In the genomic region with DNA sequence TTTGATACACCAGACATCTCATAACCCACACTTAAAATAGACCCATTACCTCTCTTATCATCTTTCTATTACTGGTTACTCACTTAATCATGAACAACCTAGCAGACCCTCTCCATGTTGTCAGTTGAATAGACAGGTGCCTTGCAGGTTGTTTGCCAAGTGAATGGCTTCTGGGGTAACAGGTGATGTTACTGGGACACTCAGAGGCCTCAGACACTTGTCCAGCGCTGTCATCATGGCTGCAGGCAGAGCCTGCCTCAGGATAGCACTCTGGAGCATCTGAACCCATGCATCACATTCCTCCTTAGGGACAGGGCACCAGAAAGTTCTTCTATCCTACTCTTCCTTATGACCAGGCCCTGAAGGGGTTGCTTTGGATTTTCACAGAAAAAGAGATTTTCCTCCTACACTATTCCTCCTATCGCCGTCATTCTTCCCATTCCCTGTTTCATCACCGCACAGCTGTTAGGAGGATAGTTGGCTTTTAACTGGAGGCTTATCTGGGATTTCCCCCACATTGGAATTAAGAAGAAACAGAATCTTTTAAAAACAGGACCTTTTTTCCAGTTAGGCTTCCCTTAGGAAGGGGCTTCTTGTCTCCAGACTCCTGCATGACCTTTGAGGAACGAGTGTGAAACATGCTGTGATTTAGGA, we compare ENCODE assay signal across 16 cellular contexts.
DNase-seq lines count a peak whose midpoint lies in the region; TF ChIP-seq lines count a peak whose summit lies in the region.
"Had no signal": no experiment of that assay in that cellular context is flagged by ENCODE, and none has a peak within 500 bp of the region (broad histone marks: within the 10 kb centered on the region; RNA-seq: fewer than 3 reads in every experiment).

No MANE protein-coding gene starts in this region.

- H3K27ac ChIP-seq in SJCRH30: 0 out of 2 replicates have a peak overlapping the region, but pooled peaks have one; percentile 1
- peak overlapping the region; percentile 18 for H3K27ac ChIP-seq in neural progenitor cell
- H3K27ac ChIP-seq: A549, C4-2B, GM23248, HL-60 had no signal

- H3K36me3 ChIP-seq in SJCRH30: no peaks in the 10 kb centered on the region
- no peaks in the 10 kb centered on the region for H3K36me3 ChIP-seq in neural progenitor cell
- H3K36me3 ChIP-seq: BE2C had no signal

- no peaks in the 10 kb centered on the region for H4K20me1 ChIP-seq in neural progenitor cell (ENCODE audit: low read depth)

- no peaks in the 10 kb centered on the region for H3K36me3 Mint-ChIP-seq in neural progenitor cell

- H3K27me3 ChIP-seq in SJCRH30 (no peaks in the 10 kb centered on the region), neural progenitor cell (no peaks in the 10 kb centered on the region)
- H3K27me3 ChIP-seq: BE2C had no signal

- no peak overlapping the region for H3K4me2 ChIP-seq in neural progenitor cell
- H3K4me2 ChIP-seq: A549 had no signal

- no peak overlapping the region for H3K27ac Mint-ChIP-seq in neural progenitor cell
- H3K27ac Mint-ChIP-seq: CD4-positive, alpha-beta memory T cell had no signal

- H3K4me1 ChIP-seq in SJCRH30 (peaks cover 20% of the 10 kb centered on the region), neural progenitor cell (peaks cover 28% of the 10 kb centered on the region)
- H3K4me1 ChIP-seq: BE2C had no signal

- H3K9me3 ChIP-seq in SJCRH30 (replicated peaks) (no peaks in the 10 kb centered on the region), neural progenitor cell (ENCODE audit: low read depth) (no peaks in the 10 kb centered on the region)
- H3K9me3 ChIP-seq: A549, BE2C, Caco-2 had no signal

- H3K4me3 ChIP-seq in SJCRH30: no peak overlapping the region
- H3K4me3 ChIP-seq in fibroblast of villous mesenchyme (ENCODE audit: low read depth, low read length): no peak overlapping the region
- no peak overlapping the region for H3K4me3 ChIP-seq in neural progenitor cell
- H3K4me3 ChIP-seq: A549, GM12878, GM23248 had no signal

- peaks cover 4% of the 10 kb centered on the region for H3F3A ChIP-seq in neural progenitor cell (ENCODE audit: low read depth)

- H3K27me3 Mint-ChIP-seq in neural progenitor cell (ENCODE audit: insufficient read depth, low read depth): peaks cover 2% of the 10 kb centered on the region
- H3K27me3 Mint-ChIP-seq: CD4-positive, alpha-beta memory T cell had no signal

- TF ChIP-seq CTCF in fibroblast of villous mesenchyme (IDR thresholded peaks at IDR 0.05; ENCODE audit: insufficient read depth, low read depth, low read length): no peak
- TF ChIP-seq CTCF in neural progenitor cell (IDR thresholded peaks at IDR 0.05): no peak

- no peak overlapping the region for H3K9ac ChIP-seq in neural progenitor cell
- H3K9ac ChIP-seq: GM23248 had no signal

- no peaks in the 10 kb centered on the region for H3K79me2 ChIP-seq in neural progenitor cell (ENCODE audit: low read depth)

- H3K9me3 Mint-ChIP-seq in neural progenitor cell: no peaks in the 10 kb centered on the region
- H3K9me3 Mint-ChIP-seq: CD4-positive, alpha-beta memory T cell had no signal

- no peak overlapping the region for H2AFZ ChIP-seq in neural progenitor cell (replicated peaks)
- H2AFZ ChIP-seq: GM23248 had no signal

- H3K4me3 Mint-ChIP-seq in neural progenitor cell: no peak overlapping the region
- H3K4me3 Mint-ChIP-seq: CD4-positive, alpha-beta memory T cell had no signal

- H3K4me1 Mint-ChIP-seq in neural progenitor cell: peaks cover 13% of the 10 kb centered on the region
- H3K4me1 Mint-ChIP-seq: CD4-positive, alpha-beta memory T cell had no signal

- DNase-seq in ELF-1 (ENCODE audit: low read depth, low spot score): peak; percentile 25
- peak; percentile 36 to 78 for DNase-seq in SJCRH30
- peak; percentile 58 for DNase-seq in fibroblast of villous mesenchyme (ENCODE audit: low read depth)
- no peak for DNase-seq in neural progenitor cell (ENCODE audit: low spot score)
- DNase-seq in NCI-H510A treated with DMSO at 0.1 percent for 48 hours (lab: John Stamatoyannopoulos, UW): no peak
- DNase-seq in DMS79 treated with DMSO at 0.1 percent for 48 hours (lab: John Stamatoyannopoulos, UW): no peak
- no peak for DNase-seq in amygdala (lab: John Stamatoyannopoulos, UW)
- DNase-seq: BE2C; Caco-2; CD4-positive, alpha-beta memory T cell; DMS53; GM23248 had no signal

Comparison
In these comparisons a context has a peak if more than half of its experiments do, and no peak if none do; other contexts are left out.
1. DNase-seq: peak in ELF-1 (single experiment), SJCRH30 (2 of 2) and fibroblast of villous mesenchyme (single experiment); none in neural progenitor cell (single experiment), NCI-H510A treated with DMSO at 0.1 percent for 48 hours (single experiment), DMS79 treated with DMSO at 0.1 percent for 48 hours (single experiment) and amygdala (0 of 56).